In the genomic region with DNA sequence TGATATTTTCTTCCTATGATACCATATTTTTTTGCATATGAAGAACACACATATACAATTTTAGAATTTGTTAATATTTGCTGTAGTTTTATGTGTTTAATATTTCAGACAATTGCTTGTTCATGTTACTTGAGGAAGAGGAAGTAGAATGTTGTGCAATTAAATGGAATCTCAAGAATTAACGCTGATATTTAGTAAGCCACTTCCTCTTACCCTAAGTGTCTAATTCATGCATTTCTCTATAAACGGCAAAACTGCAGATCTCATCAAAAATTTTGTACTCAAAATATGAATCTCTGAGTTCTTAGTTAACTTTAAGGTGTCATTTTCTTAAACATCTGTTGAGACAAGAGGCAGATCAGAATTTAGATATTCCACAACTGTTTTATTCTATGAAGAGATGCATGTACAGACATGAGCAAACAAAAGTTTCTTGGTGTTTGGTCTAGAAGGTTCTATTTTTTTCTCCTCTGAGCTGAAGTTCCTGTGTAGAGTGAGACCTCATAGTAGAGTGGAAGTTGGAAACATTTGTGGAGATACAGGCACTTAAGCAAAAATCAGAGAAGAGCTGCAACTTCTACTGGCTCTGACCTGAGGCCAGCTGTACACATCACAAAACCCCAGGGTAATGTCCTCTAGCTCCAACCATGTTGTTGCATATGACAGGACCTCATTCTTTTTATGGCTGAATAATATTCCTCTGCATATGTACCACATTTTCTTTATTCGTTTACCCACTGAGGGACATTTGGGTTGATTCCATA, we compare ENCODE assay signal across 1 cellular context.
TF ChIP-seq lines count a peak whose summit lies in the region.

No MANE protein-coding gene starts in this region.

TF ChIP-seq in K562, 482 proteins besides CTCF, POLR2A, EP300 and RAD21 (continued from another document):
- TF ChIP-seq, protein P1, sequence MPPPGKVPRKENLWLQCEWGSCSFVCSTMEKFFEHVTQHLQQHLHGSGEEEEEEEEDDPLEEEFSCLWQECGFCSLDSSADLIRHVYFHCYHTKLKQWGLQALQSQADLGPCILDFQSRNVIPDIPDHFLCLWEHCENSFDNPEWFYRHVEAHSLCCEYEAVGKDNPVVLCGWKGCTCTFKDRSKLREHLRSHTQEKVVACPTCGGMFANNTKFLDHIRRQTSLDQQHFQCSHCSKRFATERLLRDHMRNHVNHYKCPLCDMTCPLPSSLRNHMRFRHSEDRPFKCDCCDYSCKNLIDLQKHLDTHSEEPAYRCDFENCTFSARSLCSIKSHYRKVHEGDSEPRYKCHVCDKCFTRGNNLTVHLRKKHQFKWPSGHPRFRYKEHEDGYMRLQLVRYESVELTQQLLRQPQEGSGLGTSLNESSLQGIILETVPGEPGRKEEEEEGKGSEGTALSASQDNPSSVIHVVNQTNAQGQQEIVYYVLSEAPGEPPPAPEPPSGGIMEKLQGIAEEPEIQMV (tag; conservative IDR thresholded peaks at IDR 0.05; ENCODE audit: low read depth), result no peak
- TF ChIP-seq GABPB1 (CRISPR knock-in tag; IDR thresholded peaks at IDR 0.05) (no peak), MAFF (IDR thresholded peaks at IDR 0.05; ENCODE audit: low read length) (peak; percentile 34; the same call in 1 of the 2 replicates), CEBPG (CRISPR knock-in tag; IDR thresholded peaks at IDR 0.05) (no peak), CEBPG (tag; conservative IDR thresholded peaks at IDR 0.05 in 1 of 2, IDR thresholded peaks at IDR 0.05 in 1 of 2) (peak in 1 of 2 experiments; percentile 52; a peak in 1 of 4 replicates), CEBPB (tag; IDR thresholded peaks at IDR 0.05) (peak; percentile 71), MXI1 (IDR thresholded peaks at IDR 0.05; ENCODE audit: low read depth, low read length) (no peak), RFX5 (IDR thresholded peaks at IDR 0.05; ENCODE audit: low read depth, low read length) (no peak), HDAC6 (IDR thresholded peaks at IDR 0.05; ENCODE audit: low read depth, low read length) (no peak), ZNF77 (CRISPR knock-in tag; IDR thresholded peaks at IDR 0.05) (no peak), DPF2 (IDR thresholded peaks at IDR 0.05) (no peak), POLR2B (IDR thresholded peaks at IDR 0.05; ENCODE audit: low read depth, partially characterized antibody) (no peak), SPI1 (IDR thresholded peaks at IDR 0.05; ENCODE audit: borderline replicate concordance, low read depth, low read length) (peak; percentile 24; the same call in 1 of the 2 replicates), CBX8 (IDR thresholded peaks at IDR 0.05; ENCODE audit: borderline replicate concordance, extremely low read depth, low read depth, low read length, poor library complexity, severe bottlenecking) (no peak)
- TF ChIP-seq, protein P2, sequence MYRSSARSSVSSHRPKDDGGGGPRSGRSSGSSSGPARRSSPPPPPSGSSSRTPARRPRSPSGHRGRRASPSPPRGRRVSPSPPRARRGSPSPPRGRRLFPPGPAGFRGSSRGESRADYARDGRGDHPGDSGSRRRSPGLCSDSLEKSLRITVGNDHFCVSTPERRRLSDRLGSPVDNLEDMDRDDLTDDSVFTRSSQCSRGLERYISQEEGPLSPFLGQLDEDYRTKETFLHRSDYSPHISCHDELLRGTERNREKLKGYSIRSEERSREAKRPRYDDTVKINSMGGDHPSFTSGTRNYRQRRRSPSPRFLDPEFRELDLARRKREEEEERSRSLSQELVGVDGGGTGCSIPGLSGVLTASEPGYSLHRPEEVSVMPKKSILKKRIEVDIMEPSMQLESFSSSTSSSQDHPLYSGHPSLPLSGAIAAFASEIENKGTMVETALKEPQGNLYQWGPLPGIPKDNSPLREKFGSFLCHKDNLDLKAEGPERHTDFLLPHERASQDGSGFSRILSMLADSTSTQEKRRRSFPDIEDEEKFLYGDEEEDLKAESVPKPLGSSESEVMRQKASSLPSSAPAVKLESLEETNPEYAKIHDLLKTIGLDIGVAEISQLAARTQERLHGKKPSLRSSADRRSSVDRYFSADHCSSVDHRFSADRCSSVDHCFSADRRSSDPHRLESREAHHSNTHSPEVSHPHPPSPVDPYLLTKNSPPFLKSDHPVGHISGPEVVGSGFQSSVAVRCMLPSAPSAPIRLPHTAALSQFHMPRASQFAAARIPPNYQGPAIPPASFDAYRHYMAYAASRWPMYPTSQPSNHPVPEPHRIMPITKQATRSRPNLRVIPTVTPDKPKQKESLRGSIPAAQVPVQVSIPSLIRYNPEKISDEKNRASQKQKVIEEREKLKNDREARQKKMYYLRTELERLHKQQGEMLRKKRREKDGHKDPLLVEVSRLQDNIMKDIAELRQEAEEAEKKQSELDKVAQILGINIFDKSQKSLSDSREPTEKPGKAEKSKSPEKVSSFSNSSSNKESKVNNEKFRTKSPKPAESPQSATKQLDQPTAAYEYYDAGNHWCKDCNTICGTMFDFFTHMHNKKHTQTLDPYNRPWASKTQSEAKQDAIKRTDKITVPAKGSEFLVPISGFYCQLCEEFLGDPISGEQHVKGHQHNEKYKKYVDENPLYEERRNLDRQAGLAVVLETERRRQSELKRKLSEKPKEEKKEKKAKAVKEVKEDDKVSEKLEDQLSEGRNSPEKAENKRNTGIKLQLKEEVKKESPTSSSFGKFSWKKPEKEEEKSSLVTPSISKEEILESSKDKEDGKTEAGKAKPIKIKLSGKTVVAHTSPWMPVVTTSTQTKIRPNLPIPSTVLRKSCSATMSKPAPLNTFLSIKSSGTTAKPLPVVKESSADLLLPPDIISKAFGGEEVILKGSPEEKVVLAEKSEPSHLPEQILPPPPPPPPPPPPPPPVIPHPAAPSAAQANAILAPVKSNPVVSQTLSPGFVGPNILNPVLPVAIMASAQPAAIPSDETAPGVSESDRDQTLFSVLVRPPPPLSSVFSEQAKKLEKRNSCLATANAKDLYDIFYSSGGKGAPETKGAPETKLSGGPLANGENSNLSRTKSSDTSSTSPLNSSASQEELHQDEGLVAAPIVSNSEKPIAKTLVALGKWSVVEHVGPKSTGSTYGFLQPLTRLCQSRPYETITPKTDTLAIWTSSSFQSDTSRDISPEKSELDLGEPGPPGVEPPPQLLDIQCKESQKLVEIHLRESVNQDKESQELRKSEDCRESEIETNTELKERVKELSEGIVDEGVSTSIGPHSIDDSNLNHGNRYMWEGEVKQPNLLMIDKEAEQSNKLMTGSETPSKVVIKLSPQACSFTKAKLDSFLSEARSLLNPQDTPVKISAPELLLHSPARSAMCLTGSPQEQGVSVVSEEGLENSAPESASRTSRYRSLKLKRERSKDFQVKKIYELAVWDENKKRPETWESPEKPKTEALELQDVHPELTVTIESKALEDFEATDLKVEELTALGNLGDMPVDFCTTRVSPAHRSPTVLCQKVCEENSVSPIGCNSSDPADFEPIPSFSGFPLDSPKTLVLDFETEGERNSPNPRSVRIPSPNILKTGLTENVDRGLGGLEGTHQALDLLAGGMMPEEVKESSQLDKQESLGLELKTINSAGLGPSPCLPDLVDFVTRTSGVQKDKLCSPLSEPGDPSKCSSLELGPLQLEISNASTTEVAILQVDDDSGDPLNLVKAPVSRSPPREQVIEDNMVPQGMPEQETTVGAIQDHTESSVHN (IDR thresholded peaks at IDR 0.05; ENCODE audit: borderline replicate concordance in 1 of 2, low read depth in 1 of 2), result no peak
- TF ChIP-seq, protein P3, sequence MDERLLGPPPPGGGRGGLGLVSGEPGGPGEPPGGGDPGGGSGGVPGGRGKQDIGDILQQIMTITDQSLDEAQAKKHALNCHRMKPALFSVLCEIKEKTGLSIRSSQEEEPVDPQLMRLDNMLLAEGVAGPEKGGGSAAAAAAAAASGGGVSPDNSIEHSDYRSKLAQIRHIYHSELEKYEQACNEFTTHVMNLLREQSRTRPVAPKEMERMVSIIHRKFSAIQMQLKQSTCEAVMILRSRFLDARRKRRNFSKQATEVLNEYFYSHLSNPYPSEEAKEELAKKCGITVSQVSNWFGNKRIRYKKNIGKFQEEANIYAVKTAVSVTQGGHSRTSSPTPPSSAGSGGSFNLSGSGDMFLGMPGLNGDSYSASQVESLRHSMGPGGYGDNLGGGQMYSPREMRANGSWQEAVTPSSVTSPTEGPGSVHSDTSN (CRISPR knock-in tag; IDR thresholded peaks at IDR 0.05; ENCODE audit: low read depth), result no peak
- TF ChIP-seq, protein P3 (tag; conservative IDR thresholded peaks at IDR 0.05; ENCODE audit: low read depth), result no peak
- TF ChIP-seq, protein P4, sequence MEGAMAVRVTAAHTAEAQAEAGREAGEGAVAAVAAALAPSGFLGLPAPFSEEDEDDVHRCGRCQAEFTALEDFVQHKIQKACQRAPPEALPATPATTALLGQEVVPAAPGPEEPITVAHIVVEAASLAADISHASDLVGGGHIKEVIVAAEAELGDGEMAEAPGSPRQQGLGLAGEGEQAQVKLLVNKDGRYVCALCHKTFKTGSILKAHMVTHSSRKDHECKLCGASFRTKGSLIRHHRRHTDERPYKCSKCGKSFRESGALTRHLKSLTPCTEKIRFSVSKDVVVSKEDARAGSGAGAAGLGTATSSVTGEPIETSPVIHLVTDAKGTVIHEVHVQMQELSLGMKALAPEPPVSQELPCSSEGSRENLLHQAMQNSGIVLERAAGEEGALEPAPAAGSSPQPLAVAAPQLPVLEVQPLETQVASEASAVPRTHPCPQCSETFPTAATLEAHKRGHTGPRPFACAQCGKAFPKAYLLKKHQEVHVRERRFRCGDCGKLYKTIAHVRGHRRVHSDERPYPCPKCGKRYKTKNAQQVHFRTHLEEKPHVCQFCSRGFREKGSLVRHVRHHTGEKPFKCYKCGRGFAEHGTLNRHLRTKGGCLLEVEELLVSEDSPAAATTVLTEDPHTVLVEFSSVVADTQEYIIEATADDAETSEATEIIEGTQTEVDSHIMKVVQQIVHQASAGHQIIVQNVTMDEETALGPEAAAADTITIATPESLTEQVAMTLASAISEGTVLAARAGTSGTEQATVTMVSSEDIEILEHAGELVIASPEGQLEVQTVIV (CRISPR knock-in tag; IDR thresholded peaks at IDR 0.05; ENCODE audit: borderline replicate concordance), result no peak
- TF ChIP-seq, protein P5, sequence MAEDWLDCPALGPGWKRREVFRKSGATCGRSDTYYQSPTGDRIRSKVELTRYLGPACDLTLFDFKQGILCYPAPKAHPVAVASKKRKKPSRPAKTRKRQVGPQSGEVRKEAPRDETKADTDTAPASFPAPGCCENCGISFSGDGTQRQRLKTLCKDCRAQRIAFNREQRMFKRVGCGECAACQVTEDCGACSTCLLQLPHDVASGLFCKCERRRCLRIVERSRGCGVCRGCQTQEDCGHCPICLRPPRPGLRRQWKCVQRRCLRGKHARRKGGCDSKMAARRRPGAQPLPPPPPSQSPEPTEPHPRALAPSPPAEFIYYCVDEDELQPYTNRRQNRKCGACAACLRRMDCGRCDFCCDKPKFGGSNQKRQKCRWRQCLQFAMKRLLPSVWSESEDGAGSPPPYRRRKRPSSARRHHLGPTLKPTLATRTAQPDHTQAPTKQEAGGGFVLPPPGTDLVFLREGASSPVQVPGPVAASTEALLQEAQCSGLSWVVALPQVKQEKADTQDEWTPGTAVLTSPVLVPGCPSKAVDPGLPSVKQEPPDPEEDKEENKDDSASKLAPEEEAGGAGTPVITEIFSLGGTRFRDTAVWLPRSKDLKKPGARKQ (CRISPR knock-in tag; IDR thresholded peaks at IDR 0.05), result no peak
TF ChIP-seq in K562: peak in this region for 5.
